9 cellular contexts compared by ENCODE assay signal in genomic region chr17:15462962-15463361, GRCh38. TPM values are rescaled to one million over a fixed set of nuclear protein-coding genes. Genes with fewer than 3 reads are reported as not detected.
DNase-seq lines count a peak whose midpoint lies in the region; ATAC-seq and TF ChIP-seq lines count a peak whose summit lies in the region.
"Had no signal": no experiment of that assay in that cellular context is flagged by ENCODE, and none has a peak within 500 bp of the region (broad histone marks: within the 10 kb centered on the region; RNA-seq: fewer than 3 reads in every experiment).

No MANE protein-coding gene starts in this region.

- TF ChIP-seq POLR2A in stomach (IDR thresholded peaks at IDR 0.05), result no peak

- H3K4me3 ChIP-seq in left lung, result no peak overlapping the region
- H3K4me3 ChIP-seq in stomach, result no peak overlapping the region

- ATAC-seq in left lung (peak; percentile 41), GM21367 (IDR thresholded peaks at IDR 0.05; ENCODE audit: unreplicated experiment) (no peak)

- no peaks in the 10 kb centered on the region for H3K27me3 Mint-ChIP-seq in chondrocyte (ENCODE audit: low read depth)

- H3K36me3 ChIP-seq in left lung (no peaks in the 10 kb centered on the region), stomach (no peaks in the 10 kb centered on the region)

- 37 to 59% (median 46%) methylated on average over 5 of the region's 5 CpGs for WGBS in stomach, 5 donors

- intact Hi-C loops in left lung (cut with DNase I) (no loop called here), stomach (cut with DNase I; ENCODE audit: low total_unique reads) (no loop called here)

- H3K9me3 Mint-ChIP-seq in chondrocyte (ENCODE audit: low read depth), result no peaks in the 10 kb centered on the region

- H3K9me3 ChIP-seq in left lung (no peaks in the 10 kb centered on the region), stomach (no peaks in the 10 kb centered on the region)

- no peak for TF ChIP-seq CTCF in chondrocyte (IDR thresholded peaks at IDR 0.05)
- no peak for TF ChIP-seq CTCF in left lung (IDR thresholded peaks at IDR 0.05)
- no peak for TF ChIP-seq CTCF in stomach (IDR thresholded peaks at IDR 0.05)

- H3K4me1 Mint-ChIP-seq in chondrocyte (ENCODE audit: low read depth), result peaks cover 25% of the 10 kb centered on the region

- peaks cover 3% of the 10 kb centered on the region for H3K36me3 Mint-ChIP-seq in chondrocyte (ENCODE audit: low read depth)

- TF ChIP-seq EP300 in stomach (IDR thresholded peaks at IDR 0.05), result no peak

- H3K27ac ChIP-seq in left lung, result peak overlapping the region; percentile 13 to 54
- peak overlapping the region in 4 of 5 donors; percentile 35 to 78 (median 70) for H3K27ac ChIP-seq in stomach

- H3K27me3 ChIP-seq in left lung, result no peaks in the 10 kb centered on the region
- H3K27me3 ChIP-seq in stomach, result no peaks in the 10 kb centered on the region

- DNase-seq in EL (peak; percentile 25), chondrocyte (ENCODE audit: low spot score) (no peak), left lung (no peak), stomach (no peak), NCI-H1048 (lab: John Stamatoyannopoulos, UW) (no peak), DMS153 (lab: John Stamatoyannopoulos, UW) (no peak), epidermal melanocyte (ENCODE audit: insufficient read length, low spot score) (no peak)
- DNase-seq: activated T-cell treated with anti-CD3 and anti-CD28 coated beads, Interleukin-2, amount 50 U/mL, for 48 hours had no signal

- H3K27ac Mint-ChIP-seq in chondrocyte (ENCODE audit: unreplicated experiment), result peak overlapping the region; percentile 94

- peaks cover 12 to 14% of the 10 kb centered on the region in 2 donors for H3K4me1 ChIP-seq in left lung
- peaks cover 16 to 35% (median 23%) of the 10 kb centered on the region in 4 donors for H3K4me1 ChIP-seq in stomach

- peak overlapping the region; percentile 17 for H3K4me3 Mint-ChIP-seq in chondrocyte (ENCODE audit: unreplicated experiment)

RNA-seq across cellular contexts. Expression of gene CDRT4, which starts 4.5 kb away (rescaled TPM):
- 6.2 to 9.1 TPM (median 7.1 TPM) in 3 replicates for total RNA-seq in chondrocyte
- total RNA-seq in left lung, result 1 to 10 TPM; 2.7 to 6.1 TPM
- 10 to 100 TPM in 1 of 5 donors, 1 to 10 TPM in 2, not detected in 2; 4.5 to 12.5 (median 4.9) TPM for total RNA-seq in stomach
- 10 to 100 TPM in 1 of 3 donors, 1 to 10 TPM in 2; 1.5 to 12.8 (median 2.4) TPM for polyA plus RNA-seq in stomach
